Comparison of ENCODE assay signal across 14 cellular contexts in genomic region chr15:31378363-31378903, GRCh38. TPM values are rescaled to one million over a fixed set of nuclear protein-coding genes. Genes with fewer than 3 reads are reported as not detected.
DNase-seq lines count a peak whose midpoint lies in the region; ATAC-seq and TF ChIP-seq lines count a peak whose summit lies in the region.
"Had no signal": no experiment of that assay in that cellular context is flagged by ENCODE, and none has a peak within 500 bp of the region (broad histone marks: within the 10 kb centered on the region; RNA-seq: fewer than 3 reads in every experiment).

No MANE protein-coding gene starts in this region.

- 79 to 86% methylated on average over 14 of the region's 14 CpGs for WGBS in heart right ventricle, 2 donors

- peak in 1 of 8 donors; percentile 12 for ATAC-seq in heart right ventricle
- no peak for ATAC-seq in left cardiac atrium
- ATAC-seq in activated CD8-positive, alpha-beta T cell treated with anti-CD3 and anti-CD28 coated beads for 36 hours = peak; percentile 26
- no peak for ATAC-seq in HG02981 (IDR thresholded peaks at IDR 0.05; ENCODE audit: unreplicated experiment)

- no peak overlapping the region for H3K4me3 ChIP-seq in heart right ventricle
- H3K4me3 ChIP-seq: PC-9, stomach had no signal

- no peak overlapping the region for H3K4me3 Mint-ChIP-seq in activated CD8-positive, alpha-beta T cell treated with anti-CD3 and anti-CD28 coated beads for 36 hours
- H3K4me3 Mint-ChIP-seq in immature natural killer cell = peak overlapping the region; percentile 38 to 73 (median 63)

- no peaks in the 10 kb centered on the region for H3K27me3 ChIP-seq in heart right ventricle
- H3K27me3 ChIP-seq: stomach had no signal

- H3K36me3 ChIP-seq in heart right ventricle = peaks cover 0 to 84% (median 10%) of the 10 kb centered on the region in 9 donors

- DNase-seq in heart right ventricle (no peak), left cardiac atrium (no peak), immature natural killer cell (no peak), substantia nigra (lab: John Stamatoyannopoulos, UW) (no peak), NCI-H1417 (lab: John Stamatoyannopoulos, UW) (no peak), nucleus accumbens (lab: John Stamatoyannopoulos, UW) (no peak)
- DNase-seq in activated CD8-positive, alpha-beta T cell treated with anti-CD3 and anti-CD28 coated beads for 36 hours = no peak
- DNase-seq: DMS153, kidney glomerular epithelial cell, NCI-H2107, NCI-H69, PC-9, stomach had no signal

- TF ChIP-seq CTCF in heart right ventricle (IDR thresholded peaks at IDR 0.05) = no peak
- no peak for TF ChIP-seq CTCF in activated CD8-positive, alpha-beta T cell treated with anti-CD3 and anti-CD28 coated beads for 36 hours (IDR thresholded peaks at IDR 0.05)

- H3K36me3 Mint-ChIP-seq in activated CD8-positive, alpha-beta T cell treated with anti-CD3 and anti-CD28 coated beads for 36 hours (ENCODE audit: low read depth) = peaks cover 58% of the 10 kb centered on the region
- peaks cover 16 to 31% (median 23%) of the 10 kb centered on the region in 3 donors for H3K36me3 Mint-ChIP-seq in immature natural killer cell

- POLR2A ChIA-PET in activated CD8-positive, alpha-beta T cell treated with anti-CD3 and anti-CD28 coated beads for 36 hours (lab: Charles Lee) = interaction anchor here (0.8 to 3.7 kb wide), 5 partner anchors 10 to 32 kb away, joined by 3 to 33 read pairs (median 4); no protein-coding TSS in a partner anchor

- intact Hi-C loops in heart right ventricle (cut with DNase I) (no loop called here), left cardiac atrium (cut with DNase I) (no loop called here)
- intact Hi-C loops in activated CD8-positive, alpha-beta T cell treated with anti-CD3 and anti-CD28 coated beads for 36 hours (cut with micrococcal nuclease) = no loop called here

- peaks cover 64% of the 10 kb centered on the region for H3K4me1 Mint-ChIP-seq in activated CD8-positive, alpha-beta T cell treated with anti-CD3 and anti-CD28 coated beads for 36 hours (ENCODE audit: low read depth)
- H3K4me1 Mint-ChIP-seq in immature natural killer cell = peaks cover 79 to 88% of the 10 kb centered on the region in 2 donors

- H3K9me3 Mint-ChIP-seq in activated CD8-positive, alpha-beta T cell treated with anti-CD3 and anti-CD28 coated beads for 36 hours = no peaks in the 10 kb centered on the region
- H3K9me3 Mint-ChIP-seq in immature natural killer cell = no peaks in the 10 kb centered on the region

- peak overlapping the region; percentile 82 for H3K27ac Mint-ChIP-seq in activated CD8-positive, alpha-beta T cell treated with anti-CD3 and anti-CD28 coated beads for 36 hours
- peak overlapping the region; percentile 79 to 93 (median 84) for H3K27ac Mint-ChIP-seq in immature natural killer cell

- H3K27ac ChIP-seq in heart right ventricle = peak overlapping the region in 8 of 10 donors; percentile 0 to 72 (median 58)
- H3K27ac ChIP-seq in substantia nigra (ENCODE audit: low read depth, low read length, poor library complexity, severe bottlenecking) = peak overlapping the region; percentile 72
- H3K27ac ChIP-seq: PC-9, stomach had no signal

- peaks cover 0 to 7% (median 0%) of the 10 kb centered on the region in 11 donors for H3K9me3 ChIP-seq in heart right ventricle
- H3K9me3 ChIP-seq: stomach had no signal

- CTCF ChIA-PET in activated CD8-positive, alpha-beta T cell treated with anti-CD3 and anti-CD28 coated beads for 36 hours (lab: Charles Lee) = interaction anchor here (1.4 to 2.5 kb wide), 8 partner anchors 10 to 112 kb away, joined by 3 to 14 read pairs (median 6); no protein-coding TSS in a partner anchor

- H3K27me3 Mint-ChIP-seq in activated CD8-positive, alpha-beta T cell treated with anti-CD3 and anti-CD28 coated beads for 36 hours = no peaks in the 10 kb centered on the region
- peaks cover 22 to 45% (median 30%) of the 10 kb centered on the region in 3 donors for H3K27me3 Mint-ChIP-seq in immature natural killer cell (ENCODE audit: low read depth in 3 of 3)

- peaks cover 11 to 88% (median 71%) of the 10 kb centered on the region in 9 donors for H3K4me1 ChIP-seq in heart right ventricle

RNA-seq across cellular contexts. Expression of gene KLF13, which starts 51.8 kb away (rescaled TPM):
- total RNA-seq in heart right ventricle (100 to 1,000 TPM in 1 of 10 donors, 10 to 100 TPM in 9; 28.4 to 101 (median 49.4) TPM), left cardiac atrium (10 to 100 TPM; 34.5 to 69.9 TPM)
- polyA plus RNA-seq in heart right ventricle (10 to 100 TPM; 32.9 to 44.0 TPM), immature natural killer cell (10 to 100 TPM; 24.7 to 89.9 (median 47.2) TPM)
- 100 to 1,000 TPM; 163 to 175 TPM for total RNA-seq in activated CD8-positive, alpha-beta T cell treated with anti-CD3 and anti-CD28 coated beads for 36 hours
